Comparison of ENCODE assay signal across 1 cellular context in genomic region chr20:3800256-3800877, GRCh38.
TF ChIP-seq lines count a peak whose summit lies in the region.

No MANE protein-coding gene starts in this region.

TF ChIP-seq in IMR-90, 13 proteins besides CTCF, POLR2A, EP300 and RAD21:
- TF ChIP-seq NFE2L2 (IDR thresholded peaks at IDR 0.05; ENCODE audit: low read depth, low read length) (no peak), MXI1 (IDR thresholded peaks at IDR 0.05; ENCODE audit: borderline replicate concordance, low read depth, low read length) (no peak), CHD1 (IDR thresholded peaks at IDR 0.05; ENCODE audit: low read depth, low read length) (no peak), FOS (IDR thresholded peaks at IDR 0.05; ENCODE audit: low read depth, low read length) (no peak), ELK1 (IDR thresholded peaks at IDR 0.05; ENCODE audit: borderline replicate concordance, low read depth, low read length) (no peak), MAFK (IDR thresholded peaks at IDR 0.05; ENCODE audit: low read depth, low read length) (no peak), USF2 (IDR thresholded peaks at IDR 0.05; ENCODE audit: low read depth, low read length) (no peak), BHLHE40 (IDR thresholded peaks at IDR 0.05; ENCODE audit: low read depth, low read length) (no peak), RFX5 (IDR thresholded peaks at IDR 0.05; ENCODE audit: low read depth, low read length) (no peak), RCOR1 (IDR thresholded peaks at IDR 0.05; ENCODE audit: insufficient replicate concordance, low read length) (no peak), SMC3 (IDR thresholded peaks at IDR 0.05; ENCODE audit: low read depth, low read length) (no peak), CEBPB (IDR thresholded peaks at IDR 0.05; ENCODE audit: low read depth, low read length) (no peak), MAZ (IDR thresholded peaks at IDR 0.05; ENCODE audit: borderline replicate concordance, low read depth, low read length) (no peak)
